ENCODE assay signal across 8 cellular contexts in the genomic region with DNA sequence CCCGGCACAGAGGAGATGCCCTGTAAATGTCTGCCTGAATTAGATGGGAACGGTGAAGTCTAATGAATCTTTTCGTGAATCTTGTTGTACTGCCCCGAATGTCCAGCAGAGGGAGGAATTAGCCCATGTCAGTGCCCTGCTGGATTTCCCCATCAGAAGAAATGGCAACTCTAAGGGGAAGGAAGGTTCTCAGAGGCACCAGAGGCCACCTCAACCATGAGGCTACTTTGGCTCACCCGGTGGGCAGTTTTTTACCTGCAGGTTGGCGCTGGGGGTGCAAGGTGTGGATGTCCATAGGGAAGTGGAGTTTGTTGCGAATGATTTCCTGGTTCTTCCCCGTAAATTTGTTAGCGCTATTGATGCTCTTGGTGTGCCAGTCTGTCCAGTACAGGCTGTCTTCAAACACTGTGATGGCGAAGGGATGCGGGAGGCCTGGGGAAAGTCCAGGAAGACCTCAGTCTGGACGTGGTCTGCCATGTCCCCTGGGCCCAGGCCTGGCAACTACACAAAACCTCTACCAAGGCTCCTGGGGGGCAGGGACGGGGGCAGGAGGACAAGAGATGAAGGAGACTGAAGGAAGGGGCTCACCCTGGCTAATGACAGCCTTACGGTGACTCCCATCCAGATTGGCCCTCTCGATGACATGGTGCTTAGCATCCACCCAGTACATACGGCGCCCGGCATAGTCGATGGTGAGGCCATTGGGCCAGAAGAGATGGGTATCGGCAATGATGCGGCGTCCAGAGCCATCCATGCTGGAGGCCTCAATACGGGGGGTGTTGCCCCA. TPM values are rescaled to one million over a fixed set of nuclear protein-coding genes. Genes with fewer than 3 reads are reported as not detected.
DNase-seq lines count a peak whose midpoint lies in the region; ATAC-seq and TF ChIP-seq lines count a peak whose summit lies in the region.

No MANE protein-coding gene starts in this region.

- H3K27ac Mint-ChIP-seq in T-helper 2 cell treated with Interferon-gamma antibody and Interleukin-4, amounts not matched to agents 5 μg/mL and 100 μg/mL, for 36 hours, result no peak overlapping the region

- H3K4me2 ChIP-seq in smooth muscle cell, result no peak overlapping the region

- no peaks in the 10 kb centered on the region for H3K9me3 ChIP-seq in ascending aorta
- no peaks in the 10 kb centered on the region for H3K9me3 ChIP-seq in smooth muscle cell (replicated peaks; ENCODE audit: low read depth)

- H3K27ac ChIP-seq in ascending aorta, result no peak overlapping the region
- H3K27ac ChIP-seq in smooth muscle cell (ENCODE audit: low read depth), result no peak overlapping the region

- intact Hi-C loops in ascending aorta (cut with DNase I), result loop anchor here (1.0 to 5.0 kb wide), 2 partner anchors 263 to 462 kb away; a partner anchor contains a TSS

- no peaks in the 10 kb centered on the region for H3K4me1 ChIP-seq in ascending aorta
- H3K4me1 ChIP-seq in smooth muscle cell (ENCODE audit: low read depth), result no peaks in the 10 kb centered on the region

- ATAC-seq in GM19395 (IDR thresholded peaks at IDR 0.05; ENCODE audit: unreplicated experiment) (peak; percentile 71), GM18861 (IDR thresholded peaks at IDR 0.05; ENCODE audit: unreplicated experiment) (no peak)

- H3K9ac ChIP-seq in smooth muscle cell (ENCODE audit: low read depth), result no peak overlapping the region

- 76% methylated on average over 23 of the region's 23 CpGs for WGBS in smooth muscle cell (ENCODE audit: low lambda C conversion rate)

- no peak overlapping the region for H2AFZ ChIP-seq in smooth muscle cell (ENCODE audit: low read depth)

- no peaks in the 10 kb centered on the region for H4K20me1 ChIP-seq in smooth muscle cell (ENCODE audit: low read depth)

- no peaks in the 10 kb centered on the region for H3K27me3 Mint-ChIP-seq in T-helper 2 cell treated with Interferon-gamma antibody and Interleukin-4, amounts not matched to agents 5 μg/mL and 100 μg/mL, for 36 hours (ENCODE audit: low read depth)

- no peaks in the 10 kb centered on the region for H3K4me1 Mint-ChIP-seq in T-helper 2 cell treated with Interferon-gamma antibody and Interleukin-4, amounts not matched to agents 5 μg/mL and 100 μg/mL, for 36 hours (ENCODE audit: low read depth)

- no peaks in the 10 kb centered on the region for H3K79me2 ChIP-seq in smooth muscle cell (ENCODE audit: low read depth)

- no peak overlapping the region for H3K4me3 Mint-ChIP-seq in T-helper 2 cell treated with Interferon-gamma antibody and Interleukin-4, amounts not matched to agents 5 μg/mL and 100 μg/mL, for 36 hours

- DNase-seq in AML-193 (lab: John Stamatoyannopoulos, UW) (peak; percentile 74 to 81), NCI-H187 (lab: John Stamatoyannopoulos, UW) (peak; percentile 78 to 90), ascending aorta (ENCODE audit: low spot score in 2 of 2) (peak in 1 of 2 donors; percentile 84), hypothalamus (lab: John Stamatoyannopoulos, UW) (peak in 38 of 51 donors; percentile 18 to 88 (median 51)), smooth muscle cell (lab: John Stamatoyannopoulos, UW; ENCODE audit: unreplicated experiment) (peak; percentile 10)
- DNase-seq in T-helper 2 cell treated with Interferon-gamma antibody and Interleukin-4, amounts not matched to agents 5 μg/mL and 100 μg/mL, for 36 hours (ENCODE audit: low spot score), result peak; percentile 51

- H3K4me3 ChIP-seq in ascending aorta (no peak overlapping the region), smooth muscle cell (no peak overlapping the region)

- H3K27me3 ChIP-seq in ascending aorta (no peaks in the 10 kb centered on the region), smooth muscle cell (ENCODE audit: low read depth) (no peaks in the 10 kb centered on the region)

- TF ChIP-seq CTCF in ascending aorta (IDR thresholded peaks at IDR 0.05), result peak; percentile 82 to 88 (median 86)
- peak; percentile 82 for TF ChIP-seq CTCF in smooth muscle cell (IDR thresholded peaks at IDR 0.05; ENCODE audit: borderline replicate concordance, insufficient read depth, poor library complexity, severe bottlenecking)

- peaks cover 4% of the 10 kb centered on the region for H3F3A ChIP-seq in smooth muscle cell (ENCODE audit: low read depth)

- H3K36me3 ChIP-seq in ascending aorta (no peaks in the 10 kb centered on the region), smooth muscle cell (ENCODE audit: low read depth) (no peaks in the 10 kb centered on the region)

- no peaks in the 10 kb centered on the region for H3K36me3 Mint-ChIP-seq in T-helper 2 cell treated with Interferon-gamma antibody and Interleukin-4, amounts not matched to agents 5 μg/mL and 100 μg/mL, for 36 hours (ENCODE audit: low read depth)

- H3K9me3 Mint-ChIP-seq in T-helper 2 cell treated with Interferon-gamma antibody and Interleukin-4, amounts not matched to agents 5 μg/mL and 100 μg/mL, for 36 hours, result no peaks in the 10 kb centered on the region

RNA-seq across cellular contexts. Expression of a gene that starts 28.5 kb away (rescaled TPM):
- total RNA-seq in ascending aorta (4.9 TPM), smooth muscle cell (13.6 and 14.8 TPM in 2 replicates)
- 7.1 and 10.4 TPM in 2 replicates for polyA plus RNA-seq in smooth muscle cell

RNA-seq across cellular contexts. Expression of a gene that starts 43.8 kb away (rescaled TPM):
- 13.5 TPM for total RNA-seq in ascending aorta
- 57.0 and 63.5 TPM in 2 replicates for total RNA-seq in smooth muscle cell
- 24.5 and 30.7 TPM in 2 replicates for polyA plus RNA-seq in smooth muscle cell

RNA-seq across cellular contexts. Expression of a gene that starts 46.7 kb away (rescaled TPM):
- total RNA-seq in ascending aorta (16.6 TPM), smooth muscle cell (26.4 and 37.4 TPM in 2 replicates)
- polyA plus RNA-seq in smooth muscle cell, result 44.8 and 45.9 TPM in 2 replicates
